ENCODE assay signal across 18 cellular contexts in the genomic region with DNA sequence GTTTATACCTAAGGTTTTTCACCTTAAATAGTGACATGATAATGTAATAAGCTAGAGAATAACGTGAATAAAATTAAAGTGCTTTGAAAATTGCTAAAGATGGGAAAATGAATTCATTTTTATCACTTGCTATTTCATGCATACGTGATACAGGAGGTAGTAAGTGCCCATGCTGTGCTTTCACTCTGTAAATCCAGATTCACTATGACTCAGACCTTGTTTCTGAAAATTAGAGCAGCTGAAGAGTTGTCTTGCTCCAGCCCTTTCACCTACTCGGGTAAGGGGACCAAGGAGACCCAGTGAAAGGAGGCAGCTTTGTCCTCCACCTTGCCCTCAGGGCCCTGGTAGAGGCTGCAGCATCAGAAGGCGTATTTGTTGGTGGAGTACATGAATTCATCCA.
DNase-seq lines count a peak whose midpoint lies in the region; ATAC-seq and TF ChIP-seq lines count a peak whose summit lies in the region.
"Had no signal": no experiment of that assay in that cellular context is flagged by ENCODE, and none has a peak within 500 bp of the region (broad histone marks: within the 10 kb centered on the region; RNA-seq: fewer than 3 reads in every experiment).

No MANE protein-coding gene starts in this region.

- H3K36me3 ChIP-seq in lower lobe of right lung: no peaks in the 10 kb centered on the region
- H3K36me3 ChIP-seq: right lobe of liver, upper lobe of right lung had no signal

- POLR2A ChIA-PET in activated CD4-positive, alpha-beta memory T cell treated with anti-CD3 and anti-CD28 coated beads, Interleukin-2, amount 10 ng/mL, durations not matched to agents 7 days and 5 days (lab: Charles Lee): interaction anchor here (1.4 kb wide), 1 partner anchor 77 kb away, joined by 3 read pairs; no protein-coding TSS in a partner anchor

- no peaks in the 10 kb centered on the region for H3K9me3 Mint-ChIP-seq in activated CD8-positive, alpha-beta memory T cell treated with anti-CD3 and anti-CD28 coated beads, Interleukin-2, amount 10 ng/mL, durations not matched to agents 7 days and 5 days (ENCODE audit: low read depth)
- no peaks in the 10 kb centered on the region for H3K9me3 Mint-ChIP-seq in activated CD4-positive, alpha-beta memory T cell treated with anti-CD3 and anti-CD28 coated beads, Interleukin-2, amount 10 ng/mL, durations not matched to agents 7 days and 5 days
- H3K9me3 Mint-ChIP-seq: activated B cell treated with CpG ODN at 0.5 μM for 24 hours; CD8-positive, alpha-beta memory T cell; immature natural killer cell; memory B cell had no signal

- intact Hi-C loops in lower lobe of right lung (cut with DNase I): no loop called here

- CTCF ChIA-PET in activated CD8-positive, alpha-beta memory T cell treated with anti-CD3 and anti-CD28 coated beads, Interleukin-2, amount 10 ng/mL, durations not matched to agents 7 days and 5 days (lab: Charles Lee): interaction anchor here (1.0 kb wide), 2 partner anchors 56 to 87 kb away, joined by 3 to 4 read pairs; no protein-coding TSS in a partner anchor
- CTCF ChIA-PET in activated CD4-positive, alpha-beta memory T cell treated with anti-CD3 and anti-CD28 coated beads, Interleukin-2, amount 10 ng/mL, durations not matched to agents 7 days and 5 days (lab: Charles Lee): interaction anchor here (1.3 kb wide), 1 partner anchor 56 kb away, joined by 3 read pairs; no protein-coding TSS in a partner anchor

- H3K4me1 Mint-ChIP-seq in activated CD8-positive, alpha-beta memory T cell treated with anti-CD3 and anti-CD28 coated beads, Interleukin-2, amount 10 ng/mL, durations not matched to agents 7 days and 5 days: peaks cover 16% of the 10 kb centered on the region
- H3K4me1 Mint-ChIP-seq in activated CD4-positive, alpha-beta memory T cell treated with anti-CD3 and anti-CD28 coated beads, Interleukin-2, amount 10 ng/mL, durations not matched to agents 7 days and 5 days: peaks cover 24% of the 10 kb centered on the region

- no peak overlapping the region for H3K4me3 Mint-ChIP-seq in activated CD8-positive, alpha-beta memory T cell treated with anti-CD3 and anti-CD28 coated beads, Interleukin-2, amount 10 ng/mL, durations not matched to agents 7 days and 5 days
- H3K4me3 Mint-ChIP-seq in activated CD4-positive, alpha-beta memory T cell treated with anti-CD3 and anti-CD28 coated beads, Interleukin-2, amount 10 ng/mL, durations not matched to agents 7 days and 5 days: no peak overlapping the region
- H3K4me3 Mint-ChIP-seq: activated B cell treated with CpG ODN at 0.5 μM for 24 hours, immature natural killer cell, memory B cell had no signal

- peak; percentile 57 for ATAC-seq in activated CD8-positive, alpha-beta memory T cell treated with anti-CD3 and anti-CD28 coated beads, Interleukin-2, amount 10 ng/mL, durations not matched to agents 7 days and 5 days
- ATAC-seq in GM21423 (IDR thresholded peaks at IDR 0.05; ENCODE audit: unreplicated experiment): peak; percentile 60
- ATAC-seq in HG03159 (IDR thresholded peaks at IDR 0.05; ENCODE audit: unreplicated experiment): peak; percentile 65
- no peak for ATAC-seq in lower lobe of right lung
- ATAC-seq: right lobe of liver, upper lobe of right lung had no signal

- no peaks in the 10 kb centered on the region for H3K27me3 ChIP-seq in lower lobe of right lung (ENCODE audit: low read depth)
- H3K27me3 ChIP-seq: right lobe of liver, upper lobe of right lung had no signal

- no peaks in the 10 kb centered on the region for H3K9me3 ChIP-seq in lower lobe of right lung
- H3K9me3 ChIP-seq: right lobe of liver, upper lobe of right lung had no signal

- no peak overlapping the region for H3K27ac ChIP-seq in lower lobe of right lung
- H3K27ac ChIP-seq: right lobe of liver, upper lobe of right lung had no signal

- H3K27ac Mint-ChIP-seq in activated CD8-positive, alpha-beta memory T cell treated with anti-CD3 and anti-CD28 coated beads, Interleukin-2, amount 10 ng/mL, durations not matched to agents 7 days and 5 days: peak overlapping the region; percentile 38
- no peak overlapping the region for H3K27ac Mint-ChIP-seq in activated CD4-positive, alpha-beta memory T cell treated with anti-CD3 and anti-CD28 coated beads, Interleukin-2, amount 10 ng/mL, durations not matched to agents 7 days and 5 days
- H3K27ac Mint-ChIP-seq: activated B cell treated with CpG ODN at 0.5 μM for 24 hours, immature natural killer cell, memory B cell had no signal

- H3K4me3 ChIP-seq in choroid plexus epithelial cell (ENCODE audit: low read depth, low read length): no peak overlapping the region
- no peak overlapping the region for H3K4me3 ChIP-seq in lower lobe of right lung
- H3K4me3 ChIP-seq: right lobe of liver, upper lobe of right lung had no signal

- H3K27me3 Mint-ChIP-seq in activated CD8-positive, alpha-beta memory T cell treated with anti-CD3 and anti-CD28 coated beads, Interleukin-2, amount 10 ng/mL, durations not matched to agents 7 days and 5 days: no peaks in the 10 kb centered on the region
- no peaks in the 10 kb centered on the region for H3K27me3 Mint-ChIP-seq in activated CD4-positive, alpha-beta memory T cell treated with anti-CD3 and anti-CD28 coated beads, Interleukin-2, amount 10 ng/mL, durations not matched to agents 7 days and 5 days
- H3K27me3 Mint-ChIP-seq: activated B cell treated with CpG ODN at 0.5 μM for 24 hours; CD8-positive, alpha-beta memory T cell; memory B cell had no signal

- H3K4me1 ChIP-seq in lower lobe of right lung: no peaks in the 10 kb centered on the region
- H3K4me1 ChIP-seq: upper lobe of right lung had no signal

- TF ChIP-seq CTCF in choroid plexus epithelial cell (conservative IDR thresholded peaks at IDR 0.05; ENCODE audit: low read depth, low read length): no peak
- TF ChIP-seq CTCF in lower lobe of right lung (IDR thresholded peaks at IDR 0.05): no peak

- H3K36me3 Mint-ChIP-seq in activated CD8-positive, alpha-beta memory T cell treated with anti-CD3 and anti-CD28 coated beads, Interleukin-2, amount 10 ng/mL, durations not matched to agents 7 days and 5 days: peaks cover 14% of the 10 kb centered on the region
- H3K36me3 Mint-ChIP-seq in activated CD4-positive, alpha-beta memory T cell treated with anti-CD3 and anti-CD28 coated beads, Interleukin-2, amount 10 ng/mL, durations not matched to agents 7 days and 5 days (ENCODE audit: low read depth): peaks cover 40% of the 10 kb centered on the region

- DNase-seq in activated CD8-positive, alpha-beta memory T cell treated with anti-CD3 and anti-CD28 coated beads, Interleukin-2, amount 10 ng/mL, durations not matched to agents 7 days and 5 days: no peak
- no peak for DNase-seq in activated CD8-positive, alpha-beta memory T cell treated with anti-CD3 and anti-CD28 coated beads, Interleukin-2, amount 50 U/mL, for 4 hours
- DNase-seq in choroid plexus epithelial cell (ENCODE audit: low read depth) (peak; percentile 14), C1 segment of cervical spinal cord (lab: John Stamatoyannopoulos, UW) (no peak), lower lobe of right lung (no peak)
- DNase-seq in activated CD4-positive, alpha-beta memory T cell treated with anti-CD3 and anti-CD28 coated beads, Interleukin-2, amount 10 ng/mL, durations not matched to agents 7 days and 5 days: no peak
- DNase-seq: activated B cell treated with CpG ODN at 0.5 μM for 24 hours; aorta; CD8-positive, alpha-beta memory T cell; immature natural killer cell; NCI-H187; NCI-H524; right lobe of liver; stimulated activated CD4-positive, alpha-beta T cell treated with anti-CD3 and anti-CD28 coated beads, Interleukin-4, amount 100 ng/mL, for 24 hours; upper lobe of right lung had no signal

Comparison
In these comparisons a context has a peak if more than half of its experiments do, and no peak if none do; other contexts are left out.
1. ATAC-seq: peak in activated CD8-positive, alpha-beta memory T cell treated with anti-CD3 and anti-CD28 coated beads, Interleukin-2, amount 10 ng/mL, durations not matched to agents 7 days and 5 days (single experiment), GM21423 (single experiment) and HG03159 (single experiment); none in lower lobe of right lung (0 of 2).